4 cellular contexts compared by ENCODE assay signal in the genomic region with DNA sequence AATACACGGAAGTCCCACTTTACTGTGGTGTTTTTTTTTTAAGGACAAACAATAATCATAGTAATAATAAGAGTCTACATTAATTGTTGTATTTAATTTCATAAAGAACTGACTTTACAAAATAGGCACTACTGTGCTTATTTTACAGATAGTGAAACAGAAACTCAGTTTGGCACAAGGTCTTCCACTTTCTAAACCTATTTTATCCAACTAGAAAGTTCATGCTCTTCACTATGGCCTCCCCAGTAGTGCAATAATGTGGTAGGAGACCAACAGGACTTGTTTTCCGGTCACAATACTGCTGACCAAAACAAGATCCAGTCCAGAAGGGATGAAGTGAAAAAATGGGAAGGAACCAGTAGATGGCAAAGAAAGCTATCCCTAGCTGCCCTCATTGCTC.
"Had no signal": no experiment of that assay in that cellular context is flagged by ENCODE, and none has a peak within 500 bp of the region (broad histone marks: within the 10 kb centered on the region; RNA-seq: fewer than 3 reads in every experiment).

No MANE protein-coding gene starts in this region.

- H3K4me1 Mint-ChIP-seq: GM23338 had no signal

- H3K4me3 Mint-ChIP-seq: GM23338 had no signal

- H3K27ac Mint-ChIP-seq: GM23338 had no signal

- ATAC-seq: GM23338, K562 had no signal

- H2AFZ ChIP-seq: GM23338 had no signal

- H3K4me3 ChIP-seq: GM23338, K562 had no signal

- H3K4me2 ChIP-seq: GM23338 had no signal

- DNase-seq: HCEC 1CT, IMR-90 had no signal
